In genomic region chr3:14793858-14794234, GRCh38 we compare ENCODE assay signal across 18 cellular contexts. TPM values are rescaled to one million over a fixed set of nuclear protein-coding genes. Genes with fewer than 3 reads are reported as not detected.
"Had no signal": no experiment of that assay in that cellular context is flagged by ENCODE, and none has a peak within 500 bp of the region (broad histone marks: within the 10 kb centered on the region; RNA-seq: fewer than 3 reads in every experiment).

No MANE protein-coding gene starts in this region.

- H3K4me1 Mint-ChIP-seq: activated B cell treated with CpG ODN at 0.5 μM for 24 hours; activated naive CD4-positive, alpha-beta T cell treated with anti-CD3 and anti-CD28 coated beads, Interleukin-2, amount 50 U/mL, for 24 hours had no signal

- H3K36me3 Mint-ChIP-seq: activated naive CD4-positive, alpha-beta T cell treated with anti-CD3 and anti-CD28 coated beads, Interleukin-2, amount 50 U/mL, for 24 hours; brain; mesothelial cell of epicardium had no signal

- H3K27me3 ChIP-seq: testis had no signal

- H3K4me1 ChIP-seq: testis had no signal

- H3K9me3 ChIP-seq: testis had no signal

- DNase-seq: activated B cell treated with CpG ODN at 0.5 μM for 24 hours; activated CD4-positive, alpha-beta T cell treated with anti-CD3 and anti-CD28 coated beads, Interleukin-2, amount 10 ng/mL, durations not matched to agents 7 days and 5 days; activated T-cell treated with anti-CD3 and anti-CD28 coated beads for 4 hours; amniotic stem cell; kidney; SHP77; stimulated activated CD4-positive, alpha-beta T cell treated with anti-CD3 and anti-CD28 coated beads, Interleukin-1b, Interleukin-23, amount 100 ng/mL, for 48 hours; stimulated activated naive CD4-positive, alpha-beta T cell treated with Interleukin-2 at 50 U/mL for 16 hours had no signal

- H3K9me3 Mint-ChIP-seq: activated B cell treated with CpG ODN at 0.5 μM for 24 hours; activated CD4-positive, alpha-beta T cell treated with anti-CD3 and anti-CD28 coated beads, Interleukin-2, amount 10 ng/mL, durations not matched to agents 7 days and 5 days; activated naive CD4-positive, alpha-beta T cell treated with anti-CD3 and anti-CD28 coated beads, Interleukin-2, amount 50 U/mL, for 24 hours; activated T-helper 2 cell treated with anti-CD3 and anti-CD28 coated beads, Interferon-gamma antibody, Interleukin-2, Interleukin-4, amounts not matched to agents 10 μg/mL and 5 μg/mL and 100 μg/mL, durations not matched to agents 14 hours and 24 hours and 36 hours; brain; mesothelial cell of epicardium; neural crest cell had no signal

- H3K4me3 Mint-ChIP-seq: activated B cell treated with CpG ODN at 0.5 μM for 24 hours; activated CD4-positive, alpha-beta T cell treated with anti-CD3 and anti-CD28 coated beads, Interleukin-2, amount 10 ng/mL, durations not matched to agents 7 days and 5 days; activated naive CD4-positive, alpha-beta T cell treated with anti-CD3 and anti-CD28 coated beads, Interleukin-2, amount 50 U/mL, for 24 hours; brain; mesothelial cell of epicardium; neural crest cell had no signal

- H3K27ac Mint-ChIP-seq: activated B cell treated with CpG ODN at 0.5 μM for 24 hours; activated CD4-positive, alpha-beta T cell treated with anti-CD3 and anti-CD28 coated beads, Interleukin-2, amount 10 ng/mL, durations not matched to agents 7 days and 5 days; activated naive CD4-positive, alpha-beta T cell treated with anti-CD3 and anti-CD28 coated beads, Interleukin-2, amount 50 U/mL, for 24 hours; activated T-helper 2 cell treated with anti-CD3 and anti-CD28 coated beads, Interferon-gamma antibody, Interleukin-2, Interleukin-4, amounts not matched to agents 10 μg/mL and 5 μg/mL and 100 μg/mL, durations not matched to agents 14 hours and 24 hours and 36 hours; mesothelial cell of epicardium had no signal

- H3K4me3 ChIP-seq: dorsolateral prefrontal cortex, testis had no signal

- H3K27me3 Mint-ChIP-seq: activated naive CD4-positive, alpha-beta T cell treated with anti-CD3 and anti-CD28 coated beads, Interleukin-2, amount 50 U/mL, for 24 hours had no signal

RNA-seq across cellular contexts. Expression of gene FGD5, which starts 24.9 kb away (rescaled TPM):
- total RNA-seq: activated B cell treated with CpG ODN at 0.5 μM for 24 hours; activated CD8-positive, alpha-beta memory T cell treated with anti-CD3 and anti-CD28 coated beads for 36 hours; myocyte; T-helper 1 cell treated with Interleukin-12 subunit alpha and Interleukin-12 subunit beta and Interleukin-4 antibody, amounts not matched to agents 30 ng/mL and 1 ng/mL, for 36 hours had no signal
